8 cellular contexts compared by ENCODE assay signal in genomic region chr6:157323924-157324276, GRCh38. TPM values are rescaled to one million over a fixed set of nuclear protein-coding genes. Genes with fewer than 3 reads are reported as not detected.
A peak's percentile ranks its signal among the peaks of the same experiment; 100 is the strongest.
DNase-seq lines count a peak whose midpoint lies in the region; FAIRE-seq and TF ChIP-seq lines count a peak whose summit lies in the region.

No MANE protein-coding gene starts in this region.

- H3K36me3 ChIP-seq in BE2C: no peaks in the 10 kb centered on the region; the same call in 1 of the 2 replicates
- H3K36me3 ChIP-seq in neuronal stem cell (replicated peaks in 1 of 2; ENCODE audit: control insufficient read depth in 2 of 2, insufficient read depth in 2 of 2, low read length in 2 of 2): peaks cover 2 to 23% of the 10 kb centered on the region in 2 donors

- H3K4me1 Mint-ChIP-seq in activated T-helper 1 cell treated with anti-CD3 and anti-CD28 coated beads, Interleukin-12 subunit alpha, Interleukin-12 subunit beta, Interleukin-2, Interleukin-4 antibody, amounts not matched to agents 30 ng/mL and 10 ng/mL and 1 ng/mL, durations not matched to agents 14 hours and 24 hours and 36 hours (ENCODE audit: low read depth): peaks cover 49% of the 10 kb centered on the region

- H3K23ac ChIP-seq in neuronal stem cell (ENCODE audit: low read depth, low read length, poor library complexity): peak overlapping the region; percentile 89

- no peak overlapping the region for H4K8ac ChIP-seq in neuronal stem cell (ENCODE audit: low read depth, low read length)

- no peak overlapping the region for H2BK15ac ChIP-seq in neuronal stem cell (ENCODE audit: low read length)

- DNase-seq in BE2C (peak; percentile 76), GM20000 (ENCODE audit: low spot score) (peak; percentile 35), HuH-7.5 (ENCODE audit: low spot score) (peak; percentile 41), foreskin melanocyte (peak; percentile 69), neuronal stem cell (ENCODE audit: low spot score) (peak; percentile 68), urothelium cell line (ENCODE audit: low spot score) (peak; percentile 73), NCI-H2227 (lab: John Stamatoyannopoulos, UW; ENCODE audit: unreplicated experiment) (no peak)
- DNase-seq in activated T-helper 1 cell treated with anti-CD3 and anti-CD28 coated beads, Interleukin-12 subunit alpha, Interleukin-12 subunit beta, Interleukin-2, Interleukin-4 antibody, amounts not matched to agents 30 ng/mL and 10 ng/mL and 1 ng/mL, durations not matched to agents 14 hours and 24 hours and 36 hours (ENCODE audit: low spot score): peak; percentile 25

- no peaks in the 10 kb centered on the region for H3K9me3 Mint-ChIP-seq in activated T-helper 1 cell treated with anti-CD3 and anti-CD28 coated beads, Interleukin-12 subunit alpha, Interleukin-12 subunit beta, Interleukin-2, Interleukin-4 antibody, amounts not matched to agents 30 ng/mL and 10 ng/mL and 1 ng/mL, durations not matched to agents 14 hours and 24 hours and 36 hours

- no peak overlapping the region for H2AK5ac ChIP-seq in neuronal stem cell (ENCODE audit: low read depth, low read length)

- H3K4me3 Mint-ChIP-seq in activated T-helper 1 cell treated with anti-CD3 and anti-CD28 coated beads, Interleukin-12 subunit alpha, Interleukin-12 subunit beta, Interleukin-2, Interleukin-4 antibody, amounts not matched to agents 30 ng/mL and 10 ng/mL and 1 ng/mL, durations not matched to agents 14 hours and 24 hours and 36 hours: peak overlapping the region; percentile 99

- peak overlapping the region; percentile 91 for H3K27ac Mint-ChIP-seq in activated T-helper 1 cell treated with anti-CD3 and anti-CD28 coated beads, Interleukin-12 subunit alpha, Interleukin-12 subunit beta, Interleukin-2, Interleukin-4 antibody, amounts not matched to agents 30 ng/mL and 10 ng/mL and 1 ng/mL, durations not matched to agents 14 hours and 24 hours and 36 hours

- peaks cover 5% of the 10 kb centered on the region for H3K36me3 Mint-ChIP-seq in activated T-helper 1 cell treated with anti-CD3 and anti-CD28 coated beads, Interleukin-12 subunit alpha, Interleukin-12 subunit beta, Interleukin-2, Interleukin-4 antibody, amounts not matched to agents 30 ng/mL and 10 ng/mL and 1 ng/mL, durations not matched to agents 14 hours and 24 hours and 36 hours (ENCODE audit: low read depth)

- H3K9ac ChIP-seq in neuronal stem cell (ENCODE audit: low read depth, low read length, poor library complexity): peak overlapping the region; percentile 87

- H3K4me1 ChIP-seq in BE2C: no peaks in the 10 kb centered on the region
- H3K4me1 ChIP-seq in neuronal stem cell (ENCODE audit: control insufficient read depth in 2 of 2, insufficient read depth in 1 of 2, low read depth in 1 of 2, low read length in 2 of 2): peaks cover 0 to 4% of the 10 kb centered on the region in 2 donors

- H3K79me1 ChIP-seq in neuronal stem cell (ENCODE audit: low read depth, low read length): peaks cover 2% of the 10 kb centered on the region

- H3K9me3 ChIP-seq in BE2C (no peaks in the 10 kb centered on the region), neuronal stem cell (replicated peaks in 1 of 2; ENCODE audit: control insufficient read depth in 2 of 2, insufficient read depth in 1 of 2, low read depth in 1 of 2, low read length in 2 of 2) (no peaks in the 10 kb centered on the region)

- H3K27ac ChIP-seq in neuronal stem cell (replicated peaks; ENCODE audit: low read length): no peak overlapping the region

- FAIRE-seq in urothelium cell line (lab: Jason Lieb, UNC): no peak

- no peaks in the 10 kb centered on the region for H3K27me3 ChIP-seq in BE2C
- H3K27me3 ChIP-seq in neuronal stem cell (ENCODE audit: control insufficient read depth in 3 of 3, insufficient read depth in 3 of 3, low read depth in 1 of 3, low read length in 3 of 3): peaks cover 0 to 15% (median 9%) of the 10 kb centered on the region in 3 experiments

- H4K91ac ChIP-seq in neuronal stem cell (ENCODE audit: low read depth, low read length, poor library complexity): no peak overlapping the region

- H3K4ac ChIP-seq in neuronal stem cell (ENCODE audit: low read length): no peak overlapping the region

- WGBS in neuronal stem cell (ENCODE audit: extremely low coverage in 2 of 2, insufficient read length in 2 of 2, insufficient replicate concordance in 1 of 2), 2 donors: no CpG with 5 or more reads among the region's 21 CpGs

- H2BK120ac ChIP-seq in neuronal stem cell (ENCODE audit: low read depth, low read length): no peak overlapping the region

- H3K4me2 ChIP-seq in neuronal stem cell (ENCODE audit: insufficient read depth, low read length, poor library complexity, severe bottlenecking): peak overlapping the region; percentile 80

- no peak overlapping the region for H3K14ac ChIP-seq in neuronal stem cell (ENCODE audit: low read length)

- H3K27me3 Mint-ChIP-seq in activated T-helper 1 cell treated with anti-CD3 and anti-CD28 coated beads, Interleukin-12 subunit alpha, Interleukin-12 subunit beta, Interleukin-2, Interleukin-4 antibody, amounts not matched to agents 30 ng/mL and 10 ng/mL and 1 ng/mL, durations not matched to agents 14 hours and 24 hours and 36 hours (ENCODE audit: insufficient read depth): peaks cover 21% of the 10 kb centered on the region

- H3K18ac ChIP-seq in neuronal stem cell (ENCODE audit: low read length): peak overlapping the region; percentile 8

- no peak; the same call in 1 of the 2 replicates for TF ChIP-seq CTCF in BE2C (IDR thresholded peaks at IDR 0.05; ENCODE audit: low read depth, low read length)
- TF ChIP-seq CTCF in GM20000 (IDR thresholded peaks at IDR 0.05; ENCODE audit: extremely low read depth, missing control alignments): no peak

- no peak overlapping the region for H2BK12ac ChIP-seq in neuronal stem cell (ENCODE audit: low read length)

- no peak overlapping the region for H2BK5ac ChIP-seq in neuronal stem cell (ENCODE audit: low read length)

- peak overlapping the region; percentile 95 for H2AFZ ChIP-seq in neuronal stem cell (ENCODE audit: low read length)

- intact Hi-C loops in activated T-helper 1 cell treated with anti-CD3 and anti-CD28 coated beads, Interleukin-12 subunit alpha, Interleukin-12 subunit beta, Interleukin-2, Interleukin-4 antibody, amounts not matched to agents 30 ng/mL and 10 ng/mL and 1 ng/mL, durations not matched to agents 14 hours and 24 hours and 36 hours (cut with micrococcal nuclease): loop anchor here (1.0 to 10.0 kb wide), 11 partner anchors 45 to 551 kb away; no protein-coding TSS in a partner anchor

- peak overlapping the region; percentile 72 for H3K4me3 ChIP-seq in BE2C (ENCODE audit: low read depth, low read length)
- H3K4me3 ChIP-seq in neuronal stem cell (ENCODE audit: low read length in 2 of 2): peak overlapping the region; percentile 77 to 96

RNA-seq across cellular contexts. Expression of gene TMEM242, which starts 0.6 kb away (rescaled TPM):
- 13.0 TPM for polyA plus RNA-seq in BE2C (2012; ENCODE audit: insufficient read depth, insufficient read length, low read depth)
- total RNA-seq in activated T-helper 1 cell treated with anti-CD3 and anti-CD28 coated beads, Interleukin-12 subunit alpha, Interleukin-12 subunit beta, Interleukin-2, Interleukin-4 antibody, amounts not matched to agents 30 ng/mL and 10 ng/mL and 1 ng/mL, durations not matched to agents 14 hours and 24 hours and 36 hours: 10.1 and 12.7 TPM in 2 replicates
- 6.3 TPM for polyA plus RNA-seq in neuronal stem cell (2013, experiment 1 of 2)
- polyA plus RNA-seq in neuronal stem cell (2013, experiment 2 of 2): 6.7 TPM

RNA-seq across cellular contexts. Expression of gene ZDHHC14, which starts 57.1 kb away (rescaled TPM):
- 0.88 TPM for polyA plus RNA-seq in BE2C (2012; ENCODE audit: insufficient read depth, insufficient read length, low read depth)
- total RNA-seq in activated T-helper 1 cell treated with anti-CD3 and anti-CD28 coated beads, Interleukin-12 subunit alpha, Interleukin-12 subunit beta, Interleukin-2, Interleukin-4 antibody, amounts not matched to agents 30 ng/mL and 10 ng/mL and 1 ng/mL, durations not matched to agents 14 hours and 24 hours and 36 hours: 14.4 and 17.9 TPM in 2 replicates
- polyA plus RNA-seq in neuronal stem cell (2013, experiment 1 of 2): 9.4 TPM
- 9.2 TPM for polyA plus RNA-seq in neuronal stem cell (2013, experiment 2 of 2)
